17 cellular contexts compared by ENCODE assay signal in genomic region chr2:131482506-131483155, GRCh38. TPM values are rescaled to one million over a fixed set of nuclear protein-coding genes. Genes with fewer than 3 reads are reported as not detected.
"Had no signal": no experiment of that assay in that cellular context is flagged by ENCODE, and none has a peak within 500 bp of the region (broad histone marks: within the 10 kb centered on the region; RNA-seq: fewer than 3 reads in every experiment).

No MANE protein-coding gene starts in this region.

RNA-seq across cellular contexts. Expression of gene TUBA3D, which starts 6.7 kb away (rescaled TPM):
- total RNA-seq: cerebellum, dermis blood vessel endothelial cell, endothelial cell of umbilical vein, epithelial cell of proximal tubule, esophagus muscularis mucosa, fibroblast of lung, fibroblast of villous mesenchyme, foreskin keratinocyte, frontal cortex, gastroesophageal sphincter, kidney, left colon, lower lobe of right lung, lung microvascular endothelial cell, mononuclear cell, mucosa of gallbladder had no signal
- polyA plus RNA-seq: endothelial cell of umbilical vein, fibroblast of lung, foreskin keratinocyte, immature natural killer cell had no signal
